In the genomic region with DNA sequence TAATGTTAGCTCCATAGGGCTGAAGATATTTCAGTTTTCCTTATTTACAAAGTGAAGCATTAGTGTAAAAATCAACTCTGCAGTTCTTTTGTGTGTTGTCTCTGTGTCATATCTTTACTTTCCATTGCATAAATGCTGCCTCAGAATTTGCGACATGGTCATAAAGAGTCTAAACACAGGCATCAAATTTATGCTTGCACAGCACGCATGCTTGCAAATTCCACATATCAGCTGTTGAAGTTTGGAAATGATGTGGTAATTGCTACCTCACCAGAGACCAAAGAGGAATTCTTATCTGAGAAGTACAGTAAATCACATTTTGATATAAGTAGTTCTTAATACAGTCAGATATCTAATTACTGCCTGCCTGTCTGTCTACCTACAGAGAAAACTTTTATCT, we compare ENCODE assay signal across 21 cellular contexts.
"Had no signal": no experiment of that assay in that cellular context is flagged by ENCODE, and none has a peak within 500 bp of the region (broad histone marks: within the 10 kb centered on the region; RNA-seq: fewer than 3 reads in every experiment).

No MANE protein-coding gene starts in this region.

- H3K9me3 ChIP-seq: neutrophil, right lobe of liver, stomach, thyroid gland, vagina had no signal

- H3K4me3 ChIP-seq: lung, right lobe of liver, stomach, thyroid gland, vagina had no signal

- DNase-seq: cortex of kidney; effector memory CD8-positive, alpha-beta T cell; natural killer cell; right lobe of liver; small intestine; stimulated activated CD4-positive, alpha-beta T cell treated with anti-CD3 and anti-CD28 coated beads, Interleukin-12 subunit alpha, Interleukin-12 subunit beta, amount 100 ng/mL, for 4 hours; stimulated activated CD4-positive, alpha-beta T cell treated with anti-CD3 and anti-CD28 coated beads, Interleukin-1b, Interleukin-23, amount 100 ng/mL, for 48 hours; stimulated activated CD4-positive, alpha-beta T cell treated with anti-CD3 and anti-CD28 coated beads, Interleukin-4, amount 100 ng/mL, for 24 hours; stimulated activated naive CD4-positive, alpha-beta T cell treated with Interleukin-2 at 50 U/mL for 16 hours; stomach; thyroid gland; trophoblast cell had no signal

- H3K27me3 Mint-ChIP-seq: effector memory CD8-positive, alpha-beta T cell; memory B cell; progenitor cell of endocrine pancreas had no signal

- H3K4me1 ChIP-seq: parathyroid adenoma, right lobe of liver, stomach, thyroid gland, vagina had no signal

- H3K27me3 ChIP-seq: neutrophil, right lobe of liver, stomach, thyroid gland, vagina had no signal

- H3K9me3 Mint-ChIP-seq: effector memory CD8-positive, alpha-beta T cell; stimulated activated effector memory CD8-positive, alpha-beta T cell treated with anti-CD3 and anti-CD28 coated beads, Interleukin-12 subunit alpha, Interleukin-12 subunit beta, amount 100 ng/mL, for 72 hours had no signal

- H3K36me3 ChIP-seq: neutrophil, right lobe of liver, stomach, thyroid gland, vagina had no signal

- H3K4me3 Mint-ChIP-seq: effector memory CD8-positive, alpha-beta T cell; memory B cell; natural killer cell; neural crest cell; stimulated activated effector memory CD8-positive, alpha-beta T cell treated with anti-CD3 and anti-CD28 coated beads, Interleukin-12 subunit alpha, Interleukin-12 subunit beta, amount 100 ng/mL, for 72 hours had no signal

- H3K9ac ChIP-seq: parathyroid adenoma had no signal

- H3K79me2 ChIP-seq: parathyroid adenoma had no signal

- H3K4me1 Mint-ChIP-seq: memory B cell; natural killer cell; stimulated activated effector memory CD8-positive, alpha-beta T cell treated with anti-CD3 and anti-CD28 coated beads, Interleukin-12 subunit alpha, Interleukin-12 subunit beta, amount 100 ng/mL, for 72 hours had no signal

- H3K36me3 Mint-ChIP-seq: memory B cell; natural killer cell; stimulated activated effector memory CD8-positive, alpha-beta T cell treated with anti-CD3 and anti-CD28 coated beads, Interleukin-12 subunit alpha, Interleukin-12 subunit beta, amount 100 ng/mL, for 72 hours had no signal

- H3K27ac ChIP-seq: neutrophil, parathyroid adenoma, right lobe of liver, stomach, thyroid gland, vagina had no signal

- H3K27ac Mint-ChIP-seq: effector memory CD8-positive, alpha-beta T cell; memory B cell; natural killer cell; progenitor cell of endocrine pancreas; stimulated activated effector memory CD8-positive, alpha-beta T cell treated with anti-CD3 and anti-CD28 coated beads, Interleukin-12 subunit alpha, Interleukin-12 subunit beta, amount 100 ng/mL, for 72 hours had no signal

- ATAC-seq: effector memory CD8-positive, alpha-beta T cell; left lobe of liver; natural killer cell; right lobe of liver; stimulated activated effector memory CD8-positive, alpha-beta T cell treated with anti-CD3 and anti-CD28 coated beads, Interleukin-12 subunit alpha, Interleukin-12 subunit beta, amount 100 ng/mL, for 72 hours had no signal

- H2AFZ ChIP-seq: parathyroid adenoma had no signal
